Comparison of ENCODE assay signal across 10 cellular contexts in the genomic region with DNA sequence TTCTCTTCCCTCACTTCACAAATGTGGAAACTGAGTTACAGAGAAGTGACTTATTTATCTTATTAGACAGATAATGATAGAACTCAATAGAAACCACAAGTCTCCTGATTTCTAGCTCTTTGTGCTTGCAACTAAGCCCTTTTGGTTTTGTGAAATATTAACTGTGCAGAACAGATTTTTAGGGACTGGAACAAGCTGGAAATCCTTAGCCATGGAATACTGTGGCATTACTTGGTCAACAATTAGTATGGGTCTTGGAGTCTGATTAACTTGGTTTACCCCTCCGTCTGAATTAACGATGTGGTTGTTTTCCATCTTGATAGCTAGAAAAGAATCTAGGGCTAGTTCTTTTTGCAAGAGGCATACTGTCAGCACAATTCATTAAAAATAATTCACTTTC. TPM values are rescaled to one million over a fixed set of nuclear protein-coding genes. Genes with fewer than 3 reads are reported as not detected.
DNase-seq lines count a peak whose midpoint lies in the region; ATAC-seq and TF ChIP-seq lines count a peak whose summit lies in the region.
"Had no signal": no experiment of that assay in that cellular context is flagged by ENCODE, and none has a peak within 500 bp of the region (broad histone marks: within the 10 kb centered on the region; RNA-seq: fewer than 3 reads in every experiment).

No MANE protein-coding gene starts in this region.

- peaks cover 2% of the 10 kb centered on the region for H3K27me3 Mint-ChIP-seq in T-helper 2 cell treated with Interferon-gamma antibody and Interleukin-4, amounts not matched to agents 5 μg/mL and 100 μg/mL, for 36 hours (ENCODE audit: low read depth)

- H3K36me3 ChIP-seq in adipocyte (ENCODE audit: control insufficient read depth, insufficient read depth, low read length, severe bottlenecking) (no peaks in the 10 kb centered on the region), stomach (no peaks in the 10 kb centered on the region)

- intact Hi-C loops in stomach (cut with DNase I; ENCODE audit: low total_unique reads): no loop called here

- no peaks in the 10 kb centered on the region for H3K9me3 ChIP-seq in adipocyte (ENCODE audit: control insufficient read depth, low read length)
- H3K9me3 ChIP-seq in stomach: no peaks in the 10 kb centered on the region

- H3K27ac ChIP-seq in stomach: peak overlapping the region; percentile 53 to 100 (median 100)

- peak overlapping the region; percentile 100 for H3K9ac ChIP-seq in adipocyte (ENCODE audit: low read length)

- H3K4me3 Mint-ChIP-seq in T-helper 2 cell treated with Interferon-gamma antibody and Interleukin-4, amounts not matched to agents 5 μg/mL and 100 μg/mL, for 36 hours: peak overlapping the region; percentile 93

- peaks cover 1% of the 10 kb centered on the region for H3K36me3 Mint-ChIP-seq in T-helper 2 cell treated with Interferon-gamma antibody and Interleukin-4, amounts not matched to agents 5 μg/mL and 100 μg/mL, for 36 hours (ENCODE audit: low read depth)

- no peak for TF ChIP-seq POLR2A in stomach (IDR thresholded peaks at IDR 0.05)

- peaks cover 39% of the 10 kb centered on the region for H3K4me1 Mint-ChIP-seq in T-helper 2 cell treated with Interferon-gamma antibody and Interleukin-4, amounts not matched to agents 5 μg/mL and 100 μg/mL, for 36 hours (ENCODE audit: low read depth)

- DNase-seq in T-helper 2 cell treated with Interferon-gamma antibody and Interleukin-4, amounts not matched to agents 5 μg/mL and 100 μg/mL, for 36 hours (ENCODE audit: low spot score): no peak
- DNase-seq in T-helper 2 cell (no peak), adipocyte (ENCODE audit: low read depth) (no peak), left kidney (ENCODE audit: low read depth, low spot score) (peak; percentile 19), stomach (no peak), NCI-H2227 treated with DMSO at 0.1 percent for 48 hours (lab: John Stamatoyannopoulos, UW) (no peak), NCI-H1105 (lab: John Stamatoyannopoulos, UW) (no peak)
- DNase-seq: NCI-H524 treated with DMSO at 0.1 percent for 48 hours; stimulated activated CD4-positive, alpha-beta T cell treated with anti-CD3 and anti-CD28 coated beads, Interleukin-4, amount 100 ng/mL, for 4 hours had no signal

- TF ChIP-seq EP300 in stomach (IDR thresholded peaks at IDR 0.05): no peak

- H3K9me3 Mint-ChIP-seq in T-helper 2 cell treated with Interferon-gamma antibody and Interleukin-4, amounts not matched to agents 5 μg/mL and 100 μg/mL, for 36 hours: no peaks in the 10 kb centered on the region

- ATAC-seq in activated CD4-positive, CD25-positive, alpha-beta regulatory T cell treated with anti-CD3 and anti-CD28 coated beads, Interleukin-2, amount 50 U/mL, for 24 hours: no peak

- no peak for TF ChIP-seq CTCF in stomach (IDR thresholded peaks at IDR 0.05)

- peaks cover 41% of the 10 kb centered on the region for H3K4me1 ChIP-seq in adipocyte (ENCODE audit: control insufficient read depth, insufficient read depth, low read length)
- H3K4me1 ChIP-seq in stomach: peaks cover 25 to 47% (median 40%) of the 10 kb centered on the region in 4 donors

- H3K4me3 ChIP-seq in adipocyte (ENCODE audit: low read length) (peak overlapping the region; percentile 98), stomach (peak overlapping the region; percentile 64 to 98 (median 78))

- H3K27ac Mint-ChIP-seq in T-helper 2 cell treated with Interferon-gamma antibody and Interleukin-4, amounts not matched to agents 5 μg/mL and 100 μg/mL, for 36 hours: no peak overlapping the region

- H3K27me3 ChIP-seq in adipocyte (replicated peaks; ENCODE audit: control insufficient read depth, insufficient read depth, low read length): no peaks in the 10 kb centered on the region
- H3K27me3 ChIP-seq in stomach: no peaks in the 10 kb centered on the region

- 34 to 67% (median 47%) methylated on average over 2 of the region's 2 CpGs for WGBS in stomach, 5 donors

RNA-seq across cellular contexts. Expression of a gene that starts 0.6 kb away (rescaled TPM):
- total RNA-seq in stomach: 100 to 1,000 TPM in 2 of 5 donors, 10 to 100 TPM in 3; 37.3 to 174 (median 95.3) TPM
- polyA plus RNA-seq in stomach: 10 to 100 TPM; 27.9 to 35.9 (median 28.4) TPM
